ENCODE assay signal across 25 cellular contexts in genomic region chr19:6433165-6433564, GRCh38. TPM values are rescaled to one million over a fixed set of nuclear protein-coding genes. Genes with fewer than 3 reads are reported as not detected.
DNase-seq lines count a peak whose midpoint lies in the region; ATAC-seq and TF ChIP-seq lines count a peak whose summit lies in the region.
"Had no signal": no experiment of that assay in that cellular context is flagged by ENCODE, and none has a peak within 500 bp of the region (broad histone marks: within the 10 kb centered on the region; RNA-seq: fewer than 3 reads in every experiment).

No MANE protein-coding gene starts in this region.

- no peaks in the 10 kb centered on the region for H3K4me1 ChIP-seq in GM23338 (ENCODE audit: insufficient read depth)
- H3K4me1 ChIP-seq in transverse colon, result no peaks in the 10 kb centered on the region
- H3K4me1 ChIP-seq: BE2C had no signal

- no peaks in the 10 kb centered on the region for H3K79me2 ChIP-seq in GM23338 (replicated peaks; ENCODE audit: insufficient read depth)

- in situ Hi-C loops in transverse colon (cut with MboI; ENCODE audit: low pct_ligation_motif_present in 1 of 4, low pct_unique_long_range_greater_than_20kb in 1 of 4, low sequenced_read_pairs in 3 of 4), result no loop called here

- DNase-seq in GM23338 (ENCODE audit: low spot score), result no peak
- DNase-seq in WTC11 (ENCODE audit: low spot score), result no peak
- DNase-seq in transverse colon, result no peak
- DNase-seq: 8988T; ACHN; BE2C; CD8-positive, alpha-beta memory T cell; DMS 273 treated with DMSO at 0.1 percent for 48 hours; DMS79; EL; GDM1; GOT3; IMR-90; MM.1S; NCI-H2029; NCI-H446; NCI-H524 treated with DMSO at 0.1 percent for 48 hours; NCI-H774; SK-N-SH; SW 1271 had no signal

- no peak for TF ChIP-seq EP300 in transverse colon (IDR thresholded peaks at IDR 0.05; ENCODE audit: low read depth)

- no peak for TF ChIP-seq POLR2A in transverse colon (IDR thresholded peaks at IDR 0.05)

- H3K4me2 ChIP-seq in GM23338, result no peak overlapping the region
- H3K4me2 ChIP-seq: KMS-11, SK-N-SH had no signal

- ATAC-seq in GM23338 (peak; percentile 68), WTC11 (peak; percentile 67), HG02798 (IDR thresholded peaks at IDR 0.05; ENCODE audit: poor library complexity, unreplicated experiment) (no peak)
- ATAC-seq: GM12878, HCT116 had no signal

- H3K36me3 ChIP-seq in GM23338 (ENCODE audit: insufficient read depth), result no peaks in the 10 kb centered on the region
- no peaks in the 10 kb centered on the region for H3K36me3 ChIP-seq in transverse colon
- H3K36me3 ChIP-seq: BE2C had no signal

- no peak overlapping the region for H2AFZ ChIP-seq in GM23338

- CTCF ChIA-PET in WTC11 (lab: Charles Lee), result no interaction called here

- no peaks in the 10 kb centered on the region for H3K9me2 ChIP-seq in GM23338 (ENCODE audit: insufficient read depth)
- H3K9me2 ChIP-seq: SK-N-SH had no signal

- no peaks in the 10 kb centered on the region for H4K20me1 ChIP-seq in GM23338 (replicated peaks; ENCODE audit: insufficient read depth)

- H3K27me3 ChIP-seq in GM23338 (ENCODE audit: insufficient read depth), result no peaks in the 10 kb centered on the region
- no peaks in the 10 kb centered on the region for H3K27me3 ChIP-seq in transverse colon

- POLR2A ChIA-PET in WTC11 (lab: Charles Lee), result no interaction called here

- H3K9me3 Mint-ChIP-seq in GM23338 (no peaks in the 10 kb centered on the region; the same call in 2 of the 3 replicates), WTC11 (no peaks in the 10 kb centered on the region)
- H3K9me3 Mint-ChIP-seq: CD8-positive, alpha-beta memory T cell had no signal

- H3K4me3 Mint-ChIP-seq in GM23338 (no peak overlapping the region), WTC11 (no peak overlapping the region)
- H3K4me3 Mint-ChIP-seq: CD14-positive monocyte; CD8-positive, alpha-beta memory T cell had no signal

- intact Hi-C loops in transverse colon (cut with DNase I; ENCODE audit: low total_unique reads), result no loop called here

- H3K27me3 Mint-ChIP-seq in GM23338 (ENCODE audit: insufficient read depth, low read depth, poor library complexity) (peaks cover 3% of the 10 kb centered on the region), WTC11 (ENCODE audit: low read depth) (peaks cover 36% of the 10 kb centered on the region)

- H3K4me1 Mint-ChIP-seq in GM23338 (no peaks in the 10 kb centered on the region), WTC11 (no peaks in the 10 kb centered on the region)

- H3K4me3 ChIP-seq in GM23338 (no peak overlapping the region), transverse colon (no peak overlapping the region)
- H3K4me3 ChIP-seq: GM12878 had no signal

- peak; percentile 13 to 53; a peak in 2 of 4 replicates for TF ChIP-seq CTCF in GM23338 (conservative IDR thresholded peaks at IDR 0.05; ENCODE audit: low read depth in 2 of 2)
- TF ChIP-seq CTCF in WTC11 (IDR thresholded peaks at IDR 0.05), result no peak
- TF ChIP-seq CTCF in transverse colon (IDR thresholded peaks at IDR 0.05), result no peak

- H3K27ac Mint-ChIP-seq in GM23338, result no peak overlapping the region
- H3K27ac Mint-ChIP-seq in WTC11, result no peak overlapping the region
- H3K27ac Mint-ChIP-seq: CD14-positive monocyte; CD8-positive, alpha-beta memory T cell had no signal

- H3K9me3 ChIP-seq in transverse colon, result no peaks in the 10 kb centered on the region
- H3K9me3 ChIP-seq: BE2C, SK-N-SH had no signal

- 85 to 88% methylated on average over 1 to 11 of the region's 11 CpGs for WGBS in transverse colon (ENCODE audit: low coverage in 1 of 2), 2 donors

- H3K27ac ChIP-seq in GM23338 (ENCODE audit: low read depth) (no peak overlapping the region), transverse colon (no peak overlapping the region)
- H3K27ac ChIP-seq: KMS-11 had no signal

- H3F3A ChIP-seq in GM23338 (replicated peaks; ENCODE audit: low read depth), result no peaks in the 10 kb centered on the region

- H3K36me3 Mint-ChIP-seq in GM23338 (ENCODE audit: low read depth), result no peaks in the 10 kb centered on the region
- H3K36me3 Mint-ChIP-seq in WTC11, result no peaks in the 10 kb centered on the region
- H3K36me3 Mint-ChIP-seq: CD14-positive monocyte; CD8-positive, alpha-beta memory T cell had no signal

TF ChIP-seq in WTC11, 78 proteins besides CTCF, POLR2A, EP300 and RAD21:
- TF ChIP-seq AFF4 (CRISPR knock-in tag; IDR thresholded peaks at IDR 0.05; ENCODE audit: borderline replicate concordance) (no peak), FOXP4 (CRISPR knock-in tag; IDR thresholded peaks at IDR 0.05) (no peak), MLX (CRISPR knock-in tag; IDR thresholded peaks at IDR 0.05) (no peak), ATF1 (CRISPR knock-in tag; IDR thresholded peaks at IDR 0.05) (no peak), ZBTB21 (CRISPR knock-in tag; IDR thresholded peaks at IDR 0.05; ENCODE audit: borderline replicate concordance) (no peak), TCF7 (CRISPR knock-in tag; IDR thresholded peaks at IDR 0.05; ENCODE audit: low read depth) (no peak)

RNA-seq across cellular contexts. Expression of gene SLC25A41, which starts 0.4 kb away (rescaled TPM):
- 0.35 TPM in 1 of 2 replicates, not detected in the other for total RNA-seq in GM23338 (2014; rRNA removed; shearing (Covaris generic))
- polyA plus RNA-seq in GM23338 (2016; fragmentation: Nextera tagmentation; extraction: Ambion mirVana), result 0.23 and 0.24 TPM in 2 replicates
- total RNA-seq in WTC11 (2021), result 0.18 to 0.35 TPM (median 0.21 TPM) in 3 replicates
- under 1 TPM in 1 of 4 donors, not detected in 3; 0.32 TPM for total RNA-seq in transverse colon
- total RNA-seq: IMR-90 had no signal
- polyA plus RNA-seq: CD14-positive monocyte; CD8-positive, alpha-beta memory T cell; IMR-90 had no signal

RNA-seq across cellular contexts. Expression of gene KHSRP, which starts 8.6 kb away (rescaled TPM):
- total RNA-seq in GM23338 (2014; rRNA removed; shearing (Covaris generic)), result 359 and 367 TPM in 2 replicates
- 129 and 144 TPM in 2 replicates for polyA plus RNA-seq in GM23338 (2016; fragmentation: Nextera tagmentation; extraction: Ambion mirVana)
- total RNA-seq in WTC11 (2021), result 528 to 572 TPM (median 549 TPM) in 3 replicates
- 100 to 1,000 TPM; 100 to 206 (median 112) TPM for total RNA-seq in transverse colon

RNA-seq across cellular contexts. Expression of gene SLC25A23, which starts 26.4 kb away (rescaled TPM):
- total RNA-seq in GM23338 (2014; rRNA removed; shearing (Covaris generic)), result 90.5 and 96.4 TPM in 2 replicates
- polyA plus RNA-seq in GM23338 (2016; fragmentation: Nextera tagmentation; extraction: Ambion mirVana), result 25.1 and 25.7 TPM in 2 replicates
- total RNA-seq in WTC11 (2021) (63.6 to 69.1 TPM (median 63.7 TPM) in 3 replicates), transverse colon (100 to 1,000 TPM in 3 of 4 donors, 10 to 100 TPM in 1; 77.2 to 216 (median 171) TPM)

RNA-seq across cellular contexts. Expression of gene CRB3, which starts 30.9 kb away (rescaled TPM):
- total RNA-seq in GM23338 (2014; rRNA removed; shearing (Covaris generic)), result 32.2 and 44.4 TPM in 2 replicates
- 11.8 and 16.6 TPM in 2 replicates for polyA plus RNA-seq in GM23338 (2016; fragmentation: Nextera tagmentation; extraction: Ambion mirVana)
- 29.9 to 36.5 TPM (median 32.2 TPM) in 3 replicates for total RNA-seq in WTC11 (2021)
- 100 to 1,000 TPM in 3 of 4 donors, 10 to 100 TPM in 1; 57.9 to 391 (median 229) TPM for total RNA-seq in transverse colon
- total RNA-seq: IMR-90 had no signal
- polyA plus RNA-seq: CD14-positive monocyte, IMR-90, SK-N-SH had no signal

RNA-seq across cellular contexts. Expression of gene GTF2F1, which starts 40.2 kb away (rescaled TPM):
- 44.4 and 65.5 TPM in 2 replicates for total RNA-seq in GM23338 (2014; rRNA removed; shearing (Covaris generic))
- 62.1 and 76.1 TPM in 2 replicates for polyA plus RNA-seq in GM23338 (2016; fragmentation: Nextera tagmentation; extraction: Ambion mirVana)
- total RNA-seq in WTC11 (2021), result 61.5 to 62.9 TPM (median 62.4 TPM) in 3 replicates
- 100 to 1,000 TPM in 1 of 4 donors, 10 to 100 TPM in 3; 42.2 to 166 (median 56.1) TPM for total RNA-seq in transverse colon

Comparison
In these comparisons a context has a peak if more than half of its experiments do, and no peak if none do; other contexts are left out.
1. CTCF ChIP-seq: peak in GM23338 (2 of 2); none in WTC11 (single experiment) and transverse colon (0 of 5).